In genomic region chr16:59324462-59324861, GRCh38 we compare ENCODE assay signal across 14 cellular contexts.
"Had no signal": no experiment of that assay in that cellular context is flagged by ENCODE, and none has a peak within 500 bp of the region (broad histone marks: within the 10 kb centered on the region; RNA-seq: fewer than 3 reads in every experiment).

No MANE protein-coding gene starts in this region.

- H3K4me1 Mint-ChIP-seq: memory B cell had no signal

- DNase-seq: activated CD4-positive, CD25-positive, alpha-beta regulatory T cell; activated effector memory CD4-positive, alpha-beta T cell treated with Interleukin-2 at 50 U/mL for 16 hours; foreskin melanocyte; head of caudate nucleus; left lung; stimulated activated CD4-positive, alpha-beta T cell treated with anti-CD3 and anti-CD28 coated beads, Interleukin-4, amount 100 ng/mL, for 1 hour; stimulated activated CD8-positive, alpha-beta memory T cell treated with anti-CD3 and anti-CD28 coated beads, Interleukin-4, amount 100 ng/mL, for 48 hours; stimulated activated naive CD8-positive, alpha-beta T cell treated with anti-CD3 and anti-CD28 coated beads, Interleukin-15, Interleukin-2, amounts not matched to agents 100 U/mL and 50 U/mL, for 24 hours had no signal

- H3K36me3 Mint-ChIP-seq: activated naive CD8-positive, alpha-beta T cell; memory B cell; type B pancreatic cell had no signal

- H3K4me3 Mint-ChIP-seq: activated naive CD8-positive, alpha-beta T cell; memory B cell; type B pancreatic cell had no signal

- H3K4me1 ChIP-seq: left lung, suprapubic skin had no signal

- H3K9me3 Mint-ChIP-seq: type B pancreatic cell had no signal

- H3K27ac ChIP-seq: cardiac muscle cell, left lung, suprapubic skin had no signal

- FAIRE-seq: colon had no signal

- ATAC-seq: left lung; stimulated activated naive CD8-positive, alpha-beta T cell treated with anti-CD3 and anti-CD28 coated beads, Interleukin-15, Interleukin-2, amounts not matched to agents 100 U/mL and 50 U/mL, for 24 hours had no signal

- H3K9me3 ChIP-seq: left lung, suprapubic skin had no signal

- H3K36me3 ChIP-seq: cardiac muscle cell, left lung, suprapubic skin had no signal

- H3K27me3 Mint-ChIP-seq: activated naive CD8-positive, alpha-beta T cell; memory B cell had no signal

- H3K27me3 ChIP-seq: cardiac muscle cell, left lung, suprapubic skin had no signal

- H3K27ac Mint-ChIP-seq: activated naive CD8-positive, alpha-beta T cell; memory B cell; type B pancreatic cell had no signal

- H3K4me3 ChIP-seq: cardiac muscle cell, left lung, suprapubic skin had no signal
